27 cellular contexts compared by ENCODE assay signal in genomic region chr11:69234171-69234570, GRCh38. TPM values are rescaled to one million over a fixed set of nuclear protein-coding genes. Genes with fewer than 3 reads are reported as not detected.
A peak's percentile ranks its signal among the peaks of the same experiment; 100 is the strongest.
DNase-seq lines count a peak whose midpoint lies in the region; ATAC-seq and TF ChIP-seq lines count a peak whose summit lies in the region.
"Had no signal": no experiment of that assay in that cellular context is flagged by ENCODE, and none has a peak within 500 bp of the region (broad histone marks: within the 10 kb centered on the region; RNA-seq: fewer than 3 reads in every experiment).

No MANE protein-coding gene starts in this region.

- H3K36me3 ChIP-seq in colonic mucosa (no peaks in the 10 kb centered on the region), stomach (no peaks in the 10 kb centered on the region), upper lobe of left lung (no peaks in the 10 kb centered on the region), mucosa of descending colon (ENCODE audit: low read depth) (no peaks in the 10 kb centered on the region)
- H3K36me3 ChIP-seq: BLaER1, SJCRH30 had no signal

- no peak overlapping the region for H3K4me3 ChIP-seq in colonic mucosa
- H3K4me3 ChIP-seq in stomach, result no peak overlapping the region
- H3K4me3 ChIP-seq in upper lobe of left lung, result no peak overlapping the region
- H3K4me3 ChIP-seq in mucosa of descending colon, result no peak overlapping the region
- H3K4me3 ChIP-seq: BLaER1, GM12878, SJCRH30 had no signal

- no peak for TF ChIP-seq POLR2A in stomach (IDR thresholded peaks at IDR 0.05)
- TF ChIP-seq POLR2A in upper lobe of left lung (IDR thresholded peaks at IDR 0.05), result no peak

- H3K27me3 ChIP-seq in colonic mucosa, result no peaks in the 10 kb centered on the region
- peaks cover 0 to under 1% (median 0%) of the 10 kb centered on the region in 3 donors for H3K27me3 ChIP-seq in stomach
- H3K27me3 ChIP-seq in upper lobe of left lung, result no peaks in the 10 kb centered on the region
- H3K27me3 ChIP-seq: BLaER1, SJCRH30 had no signal

- H3K27ac Mint-ChIP-seq in nephron progenitor cell, result peak overlapping the region; percentile 75
- H3K27ac Mint-ChIP-seq: CD4-positive, alpha-beta T cell had no signal

- no peak overlapping the region for H3K27ac ChIP-seq in colonic mucosa
- no peak overlapping the region for H3K27ac ChIP-seq in stomach
- no peak overlapping the region for H3K27ac ChIP-seq in upper lobe of left lung
- H3K27ac ChIP-seq: 22Rv1, BLaER1, HL-60, SJCRH30 had no signal

- no peak overlapping the region for H3K9ac ChIP-seq in colonic mucosa (ENCODE audit: low read depth in 2 of 2, low read length in 2 of 2)
- H3K9ac ChIP-seq: BLaER1 had no signal

- H3K9me3 ChIP-seq in colonic mucosa (no peaks in the 10 kb centered on the region), stomach (no peaks in the 10 kb centered on the region), upper lobe of left lung (no peaks in the 10 kb centered on the region), mucosa of descending colon (no peaks in the 10 kb centered on the region)
- H3K9me3 ChIP-seq: BLaER1, Caco-2, SJCRH30 had no signal

- WGBS in stomach, 5 donors, result 91 to 95% (median 93%) methylated on average over 14 of the region's 14 CpGs
- WGBS in upper lobe of left lung, 2 donors, result 94 to 96% methylated on average over 14 of the region's 14 CpGs

- H3K4me1 ChIP-seq in colonic mucosa (no peaks in the 10 kb centered on the region), stomach (no peaks in the 10 kb centered on the region), upper lobe of left lung (no peaks in the 10 kb centered on the region), mucosa of descending colon (ENCODE audit: low read depth) (no peaks in the 10 kb centered on the region)
- H3K4me1 ChIP-seq: BLaER1, Caco-2, SJCRH30 had no signal

- intact Hi-C loops in colonic mucosa (cut with DNase I), result no loop called here
- intact Hi-C loops in stomach (cut with DNase I; ENCODE audit: low total_unique reads), result no loop called here
- intact Hi-C loops in mucosa of descending colon (cut with DNase I, micrococcal nuclease), result no loop called here

- peaks cover 7% of the 10 kb centered on the region for H3K27me3 Mint-ChIP-seq in nephron progenitor cell (ENCODE audit: low read depth, poor library complexity)
- H3K27me3 Mint-ChIP-seq: CD4-positive, alpha-beta T cell had no signal

- TF ChIP-seq EP300 in stomach (IDR thresholded peaks at IDR 0.05), result no peak
- no peak for TF ChIP-seq EP300 in upper lobe of left lung (IDR thresholded peaks at IDR 0.05)

- H3K4me1 Mint-ChIP-seq in nephron progenitor cell, result peaks cover 53% of the 10 kb centered on the region

- TF ChIP-seq CTCF in colonic mucosa (IDR thresholded peaks at IDR 0.05), result no peak
- no peak for TF ChIP-seq CTCF in nephron progenitor cell (IDR thresholded peaks at IDR 0.05)
- TF ChIP-seq CTCF in stomach (IDR thresholded peaks at IDR 0.05), result no peak
- no peak for TF ChIP-seq CTCF in upper lobe of left lung (IDR thresholded peaks at IDR 0.05)
- no peak for TF ChIP-seq CTCF in mucosa of descending colon (IDR thresholded peaks at IDR 0.05)

- H3K9me3 Mint-ChIP-seq in nephron progenitor cell, result peaks cover 7% of the 10 kb centered on the region
- H3K9me3 Mint-ChIP-seq: CD4-positive, alpha-beta T cell had no signal

- DNase-seq in NCI-H510A treated with DMSO at 0.1 percent for 48 hours (lab: John Stamatoyannopoulos, UW), result peak; percentile 33
- no peak for DNase-seq in NCI-H510A (lab: John Stamatoyannopoulos, UW)
- DNase-seq in colonic mucosa, result peak; percentile 2
- no peak for DNase-seq in nephron progenitor cell
- peak; percentile 10 for DNase-seq in stomach
- no peak for DNase-seq in upper lobe of left lung
- DNase-seq in NCI-H524 (lab: John Stamatoyannopoulos, UW), result no peak
- DNase-seq in mucosa of descending colon, result no peak
- DNase-seq: ACHN; CD4-positive, alpha-beta T cell; DMS 273 treated with DMSO at 0.1 percent for 48 hours; DND-41; HCEC 1CT; KBM-7; MM.1S; NCI-H1048; NCI-H1417 treated with DMSO at 0.1 percent for 48 hours; NCI-H187; NCI-H2227 treated with DMSO at 0.1 percent for 48 hours; NCI-H524 treated with DMSO at 0.1 percent for 48 hours had no signal

- no peak for ATAC-seq in upper lobe of left lung (ENCODE audit: low FRiP score in 2 of 2)
- no peak for ATAC-seq in mucosa of descending colon
- ATAC-seq: HepG2 had no signal

- peak overlapping the region; percentile 13 for H3K4me3 Mint-ChIP-seq in nephron progenitor cell
- H3K4me3 Mint-ChIP-seq: CD4-positive, alpha-beta T cell had no signal

- H3K36me3 Mint-ChIP-seq in nephron progenitor cell (ENCODE audit: low read depth), result no peaks in the 10 kb centered on the region

RNA-seq across cellular contexts. Expression of gene MYEOV, which starts 59.8 kb away (rescaled TPM):
- total RNA-seq in colonic mucosa (1 to 10 TPM; 4.5 to 8.2 TPM), stomach (10 to 100 TPM in 1 of 5 donors, 1 to 10 TPM in 1, under 1 TPM in 1, not detected in 2; 0.92 to 11.7 (median 1.9) TPM), upper lobe of left lung (under 1 TPM in 4 of 6 donors, not detected in 2; 0.30 to 0.98 (median 0.77) TPM), mucosa of descending colon (1 to 10 TPM; 2.8 to 7.5 (median 6.2) TPM)
- 10 to 100 TPM in 2 of 3 donors, 1 to 10 TPM in 1; 5.3 to 41.5 (median 16.4) TPM for polyA plus RNA-seq in stomach
- total RNA-seq: CD4-positive, alpha-beta T cell had no signal

Comparison
In these comparisons a context has a peak if more than half of its experiments do, and no peak if none do; other contexts are left out.
1. DNase-seq: peak in NCI-H510A treated with DMSO at 0.1 percent for 48 hours (single experiment), colonic mucosa (single experiment) and stomach (single experiment); none in NCI-H510A (single experiment), nephron progenitor cell (single experiment), upper lobe of left lung (0 of 2), NCI-H524 (0 of 2) and mucosa of descending colon (0 of 3).